ENCODE assay signal across 8 cellular contexts in the genomic region with DNA sequence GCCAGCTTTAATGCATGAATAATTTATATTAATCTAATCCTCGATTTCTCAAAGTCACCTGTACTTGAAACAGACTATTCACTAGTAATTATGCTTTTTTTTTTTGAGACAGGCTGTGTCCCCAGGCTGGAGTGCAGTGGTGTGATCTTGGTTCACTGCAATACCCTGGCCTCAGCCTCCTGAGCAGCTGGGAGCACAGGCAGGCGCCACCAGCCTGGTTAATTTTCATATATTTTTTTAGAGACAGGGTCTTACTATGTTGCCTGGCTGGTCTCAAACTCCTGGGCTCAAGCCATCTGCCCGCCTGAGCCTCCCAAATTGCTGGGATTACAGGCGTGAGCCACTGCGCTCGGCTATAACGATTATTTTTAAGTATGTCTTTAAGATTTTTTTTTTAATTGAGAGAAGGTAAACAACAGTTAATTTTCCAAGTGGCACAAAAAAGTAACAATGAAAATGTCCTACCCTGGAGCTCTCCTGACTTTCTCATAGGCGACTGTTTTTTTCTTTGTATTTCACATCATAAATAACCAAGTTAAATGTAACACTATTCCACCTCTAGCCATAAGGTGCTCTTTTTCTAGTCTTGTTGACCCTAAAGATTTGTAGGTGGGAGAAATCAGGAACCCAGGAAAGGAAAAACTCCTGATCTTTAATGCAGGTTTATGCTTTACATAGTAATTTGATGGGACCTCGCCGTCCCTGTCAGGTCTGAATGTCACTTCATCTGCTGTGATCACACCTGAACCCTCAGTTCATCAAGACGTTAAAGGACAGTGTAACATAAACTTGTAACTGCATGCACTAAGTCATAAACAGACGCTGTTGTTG. TPM values are rescaled to one million over a fixed set of nuclear protein-coding genes. Genes with fewer than 3 reads are reported as not detected.
DNase-seq lines count a peak whose midpoint lies in the region; ATAC-seq, FAIRE-seq and TF ChIP-seq lines count a peak whose summit lies in the region.

No MANE protein-coding gene starts in this region.

- H3K9me3 Mint-ChIP-seq in T-helper 2 cell treated with Interferon-gamma antibody and Interleukin-4, amounts not matched to agents 5 μg/mL and 100 μg/mL, for 36 hours = no peaks in the 10 kb centered on the region
- no peaks in the 10 kb centered on the region for H3K9me3 Mint-ChIP-seq in activated CD8-positive, alpha-beta T cell treated with anti-CD3 and anti-CD28 coated beads, Interleukin-2, amount 10 ng/mL, durations not matched to agents 7 days and 5 days (ENCODE audit: insufficient read depth)

- dilution Hi-C loops in keratinocyte (cut with MboI; ENCODE audit: extremely low pct_ligation_motif_present, low sequenced_read_pairs) = no loop called here

- H3K9ac ChIP-seq in keratinocyte (ENCODE audit: control insufficient read depth, extremely low read depth, insufficient read depth, low read length) = peak overlapping the region; percentile 96

- CTCF ChIA-PET in activated CD8-positive, alpha-beta T cell treated with anti-CD3 and anti-CD28 coated beads, Interleukin-2, amount 10 ng/mL, durations not matched to agents 7 days and 5 days (lab: Charles Lee) = interaction anchor here (0.6 to 7.0 kb wide), 10 partner anchors 9 to 62 kb away, joined by 3 to 49 read pairs (median 5); a partner anchor contains a TSS

- POLR2A ChIA-PET in activated CD8-positive, alpha-beta T cell treated with anti-CD3 and anti-CD28 coated beads, Interleukin-2, amount 10 ng/mL, durations not matched to agents 7 days and 5 days (lab: Charles Lee) = interaction anchor here (0.8 to 10.9 kb wide), 9 partner anchors 9 to 62 kb away, joined by 3 to 230 read pairs (median 15); a partner anchor contains a TSS

- peaks cover 41% of the 10 kb centered on the region for H3K4me1 Mint-ChIP-seq in T-helper 2 cell treated with Interferon-gamma antibody and Interleukin-4, amounts not matched to agents 5 μg/mL and 100 μg/mL, for 36 hours (ENCODE audit: low read depth)
- peaks cover 43% of the 10 kb centered on the region for H3K4me1 Mint-ChIP-seq in activated CD8-positive, alpha-beta T cell treated with anti-CD3 and anti-CD28 coated beads, Interleukin-2, amount 10 ng/mL, durations not matched to agents 7 days and 5 days (ENCODE audit: low read depth)

- no peak for DNase-seq in T-helper 2 cell treated with Interferon-gamma antibody and Interleukin-4, amounts not matched to agents 5 μg/mL and 100 μg/mL, for 36 hours (ENCODE audit: low spot score)
- DNase-seq in T-helper 2 cell (no peak), keratinocyte (ENCODE audit: low read depth, low spot score) (no peak), thoracic aorta (ENCODE audit: low spot score) (no peak), glomerular visceral epithelial cell (ENCODE audit: extremely low spot score) (no peak), HUDEP-2 (lab: John Stamatoyannopoulos, UW; ENCODE audit: unreplicated experiment in 76 of 76) (no peak)
- DNase-seq in activated CD8-positive, alpha-beta T cell treated with anti-CD3 and anti-CD28 coated beads, Interleukin-2, amount 10 ng/mL, durations not matched to agents 7 days and 5 days = no peak

- H3K27me3 ChIP-seq in keratinocyte (ENCODE audit: control insufficient read depth, extremely low read depth, insufficient read depth, low read length) (no peaks in the 10 kb centered on the region), thoracic aorta (replicated peaks; ENCODE audit: insufficient read depth) (no peaks in the 10 kb centered on the region)

- TF ChIP-seq CTCF in keratinocyte (optimal IDR thresholded peaks at IDR 0.05 in 1 of 3, IDR thresholded peaks at IDR 0.05 in 1 of 3, conservative IDR thresholded peaks at IDR 0.05 in 1 of 3; ENCODE audit: extremely low read depth in 1 of 3, insufficient read depth in 2 of 3, low read length in 3 of 3) (no peak), thoracic aorta (IDR thresholded peaks at IDR 0.05) (no peak)

- peak overlapping the region; percentile 99 for H3K27ac Mint-ChIP-seq in T-helper 2 cell treated with Interferon-gamma antibody and Interleukin-4, amounts not matched to agents 5 μg/mL and 100 μg/mL, for 36 hours
- H3K27ac Mint-ChIP-seq in activated CD8-positive, alpha-beta T cell treated with anti-CD3 and anti-CD28 coated beads, Interleukin-2, amount 10 ng/mL, durations not matched to agents 7 days and 5 days = peak overlapping the region; percentile 94

- H3K36me3 Mint-ChIP-seq in T-helper 2 cell treated with Interferon-gamma antibody and Interleukin-4, amounts not matched to agents 5 μg/mL and 100 μg/mL, for 36 hours (ENCODE audit: low read depth) = peaks cover 53% of the 10 kb centered on the region
- peaks cover 46% of the 10 kb centered on the region for H3K36me3 Mint-ChIP-seq in activated CD8-positive, alpha-beta T cell treated with anti-CD3 and anti-CD28 coated beads, Interleukin-2, amount 10 ng/mL, durations not matched to agents 7 days and 5 days (ENCODE audit: low read depth)

- H2AFZ ChIP-seq in keratinocyte (ENCODE audit: control insufficient read depth, low read length) = peak overlapping the region; percentile 12

- no peaks in the 10 kb centered on the region for H4K20me1 ChIP-seq in keratinocyte (ENCODE audit: control insufficient read depth, extremely low read depth, insufficient read depth, low read length)

- no peak for ATAC-seq in activated CD8-positive, alpha-beta T cell treated with anti-CD3 and anti-CD28 coated beads, Interleukin-2, amount 10 ng/mL, durations not matched to agents 7 days and 5 days
- ATAC-seq in thoracic aorta (ENCODE audit: insufficient number of reproducible peaks, low FRiP score, low read depth) (no peak), HG03045 (IDR thresholded peaks at IDR 0.05; ENCODE audit: unreplicated experiment) (no peak)

- H3K79me2 ChIP-seq in keratinocyte (ENCODE audit: control insufficient read depth, insufficient read depth, low read length) = peaks cover 21% of the 10 kb centered on the region

- H3K4me1 ChIP-seq in keratinocyte (ENCODE audit: control insufficient read depth, extremely low read depth, insufficient read depth, low read length) (peaks cover 20% of the 10 kb centered on the region), thoracic aorta (ENCODE audit: control insufficient read depth in 1 of 2, low read depth in 2 of 2) (peaks cover 20 to 30% of the 10 kb centered on the region in 2 donors)

- peaks cover 2 to 9% of the 10 kb centered on the region in 2 experiments for H3K36me3 ChIP-seq in keratinocyte (ENCODE audit: control insufficient read depth in 2 of 2, extremely low read depth in 1 of 2, insufficient read depth in 2 of 2, low read length in 2 of 2)
- no peaks in the 10 kb centered on the region for H3K36me3 ChIP-seq in thoracic aorta

- H3K9me1 ChIP-seq in keratinocyte (ENCODE audit: control insufficient read depth, extremely low read depth, insufficient read depth, low read length) = no peaks in the 10 kb centered on the region

- peak overlapping the region; percentile 66 to 82 (median 77) for H3K4me3 ChIP-seq in keratinocyte (ENCODE audit: control insufficient read depth in 2 of 3, extremely low read depth in 1 of 3, insufficient read depth in 2 of 3, low read depth in 1 of 3, low read length in 3 of 3)
- H3K4me3 ChIP-seq in thoracic aorta = peak overlapping the region; percentile 91

- H3K9me3 ChIP-seq in keratinocyte (ENCODE audit: control insufficient read depth, low read depth, low read length) (no peaks in the 10 kb centered on the region), thoracic aorta (no peaks in the 10 kb centered on the region)

- H3K4me3 Mint-ChIP-seq in T-helper 2 cell treated with Interferon-gamma antibody and Interleukin-4, amounts not matched to agents 5 μg/mL and 100 μg/mL, for 36 hours = peak overlapping the region; percentile 96
- H3K4me3 Mint-ChIP-seq in activated CD8-positive, alpha-beta T cell treated with anti-CD3 and anti-CD28 coated beads, Interleukin-2, amount 10 ng/mL, durations not matched to agents 7 days and 5 days = peak overlapping the region; percentile 96

- H3K4me2 ChIP-seq in keratinocyte (ENCODE audit: control insufficient read depth, extremely low read depth, insufficient read depth, low read depth, low read length) = peak overlapping the region; percentile 75

- H3K27ac ChIP-seq in keratinocyte (ENCODE audit: control insufficient read depth, insufficient read depth, low read length) (peak overlapping the region; percentile 96), thoracic aorta (peak overlapping the region; percentile 92 to 94)

- H3K27me3 Mint-ChIP-seq in T-helper 2 cell treated with Interferon-gamma antibody and Interleukin-4, amounts not matched to agents 5 μg/mL and 100 μg/mL, for 36 hours (ENCODE audit: low read depth) = peaks cover 2% of the 10 kb centered on the region
- H3K27me3 Mint-ChIP-seq in activated CD8-positive, alpha-beta T cell treated with anti-CD3 and anti-CD28 coated beads, Interleukin-2, amount 10 ng/mL, durations not matched to agents 7 days and 5 days (ENCODE audit: low read depth) = no peaks in the 10 kb centered on the region

- FAIRE-seq in keratinocyte (lab: Jason Lieb, UNC) = no peak

RNA-seq across cellular contexts. Expression of a gene that starts 1.3 kb away (rescaled TPM):
- total RNA-seq in activated CD8-positive, alpha-beta T cell treated with anti-CD3 and anti-CD28 coated beads, Interleukin-2, amount 10 ng/mL, durations not matched to agents 7 days and 5 days = 10 to 100 TPM; 60.8 to 68.9 TPM
- 2.6 to 8.0 TPM (median 4.9 TPM) in 3 replicates for polyA plus RNA-seq in keratinocyte
- polyA plus RNA-seq in keratinocyte (2011; ENCODE audit: low read depth) = 160 TPM
- 2.0 and 3.8 TPM in 2 replicates for polyA plus RNA-seq in keratinocyte (2011; cell fraction: cytosol; rRNA removed)
- polyA plus RNA-seq in keratinocyte (2011; cell fraction: nucleus; rRNA removed) = 7.0 and 9.0 TPM in 2 replicates
- 12.7 and 21.4 TPM in 2 replicates for polyA plus RNA-seq in keratinocyte (2012; ENCODE audit: low replicate concordance)
- polyA minus RNA-seq in keratinocyte = 3.0 to 39.0 TPM (median 12.0 TPM) in 3 replicates
- polyA minus RNA-seq in keratinocyte (2011; cell fraction: cytosol; rRNA and poly(A)+ RNA removed) = 11.3 TPM
- polyA minus RNA-seq in keratinocyte (2011; cell fraction: nucleus; rRNA and poly(A)+ RNA removed) = 10.2 and 29.2 TPM in 2 replicates
- 10 to 100 TPM; 35.6 to 70.3 TPM for total RNA-seq in thoracic aorta

RNA-seq across cellular contexts. Expression of a gene that starts 32.8 kb away (rescaled TPM):
- total RNA-seq in activated CD8-positive, alpha-beta T cell treated with anti-CD3 and anti-CD28 coated beads, Interleukin-2, amount 10 ng/mL, durations not matched to agents 7 days and 5 days = 100 to 1,000 TPM; 200 to 206 TPM
- polyA plus RNA-seq in keratinocyte = 107 to 202 TPM (median 125 TPM) in 3 replicates
- 40.2 TPM for polyA plus RNA-seq in keratinocyte (2011; ENCODE audit: low read depth)
- 106 and 185 TPM in 2 replicates for polyA plus RNA-seq in keratinocyte (2011; cell fraction: cytosol; rRNA removed)
- 67.0 and 74.2 TPM in 2 replicates for polyA plus RNA-seq in keratinocyte (2011; cell fraction: nucleus; rRNA removed)
- 100 and 142 TPM in 2 replicates for polyA plus RNA-seq in keratinocyte (2012; ENCODE audit: low replicate concordance)
- 13.4 to 56.9 TPM (median 38.3 TPM) in 3 replicates for polyA minus RNA-seq in keratinocyte
- 20.5 TPM for polyA minus RNA-seq in keratinocyte (2011; cell fraction: cytosol; rRNA and poly(A)+ RNA removed)
- polyA minus RNA-seq in keratinocyte (2011; cell fraction: nucleus; rRNA and poly(A)+ RNA removed) = 23.6 and 35.1 TPM in 2 replicates
- total RNA-seq in thoracic aorta = 10 to 100 TPM; 44.0 to 94.9 TPM
